23 cellular contexts compared by ENCODE assay signal in genomic region chr1:233359431-233359830, GRCh38. TPM values are rescaled to one million over a fixed set of nuclear protein-coding genes. Genes with fewer than 3 reads are reported as not detected.
A peak's percentile ranks its signal among the peaks of the same experiment; 100 is the strongest.
DNase-seq lines count a peak whose midpoint lies in the region; ATAC-seq and TF ChIP-seq lines count a peak whose summit lies in the region.
"Had no signal": no experiment of that assay in that cellular context is flagged by ENCODE, and none has a peak within 500 bp of the region (broad histone marks: within the 10 kb centered on the region; RNA-seq: fewer than 3 reads in every experiment).

No MANE protein-coding gene starts in this region.

- intact Hi-C loops in body of pancreas (cut with DNase I) = no loop called here

- TF ChIP-seq POLR2A in body of pancreas (IDR thresholded peaks at IDR 0.05) = no peak

- WGBS in body of pancreas, 2 donors = 18 to 20% methylated on average over 5 of the region's 5 CpGs

- ATAC-seq in body of pancreas = peak; percentile 95
- ATAC-seq in left lobe of liver = peak; percentile 95
- no peak for ATAC-seq in HG03139 (IDR thresholded peaks at IDR 0.05; ENCODE audit: unreplicated experiment)
- ATAC-seq in HG03439 (IDR thresholded peaks at IDR 0.05; ENCODE audit: unreplicated experiment) = no peak
- ATAC-seq: naive thymus-derived CD4-positive, alpha-beta T cell; stimulated activated naive CD8-positive, alpha-beta T cell treated with anti-CD3 and anti-CD28 coated beads, Interleukin-15, Interleukin-2, amounts not matched to agents 100 U/mL and 50 U/mL, for 24 hours had no signal

- H3K27ac ChIP-seq in body of pancreas (peak overlapping the region; percentile 50 to 77 (median 59)), WERI-Rb-1 (no peak overlapping the region)
- H3K27ac ChIP-seq: parathyroid adenoma, skin epidermis, tibial nerve had no signal

- DNase-seq in DMS53 treated with DMSO at 0.1 percent for 48 hours (lab: John Stamatoyannopoulos, UW; ENCODE audit: unreplicated experiment) = peak; percentile 74
- DNase-seq in body of pancreas = peak; percentile 82 to 89 (median 86)
- peak; percentile 90 for DNase-seq in left lobe of liver (ENCODE audit: low spot score)
- DNase-seq in renal cortical epithelial cell (ENCODE audit: low read depth) = peak; percentile 89
- DNase-seq in WERI-Rb-1 = no peak
- no peak for DNase-seq in activated T-cell treated with anti-CD3 and anti-CD28 coated beads for 4 hours
- DNase-seq: activated CD4-positive, alpha-beta T cell treated with anti-CD3 and anti-CD28 coated beads for 48 hours; activated naive CD8-positive, alpha-beta T cell treated with anti-CD3 and anti-CD28 coated beads, Interleukin-2, amount 10 ng/mL, durations not matched to agents 7 days and 5 days; CD8-positive, alpha-beta memory T cell; head of caudate nucleus; mammary epithelial cell; naive thymus-derived CD4-positive, alpha-beta T cell; NCI-H1436 treated with DMSO at 0.1 percent for 48 hours; NCI-H774; stimulated activated CD4-positive, alpha-beta T cell treated with anti-CD3 and anti-CD28 coated beads, Interleukin-2, amount 100 ng/mL, for 48 hours; stimulated activated naive CD8-positive, alpha-beta T cell treated with anti-CD3 and anti-CD28 coated beads, Interleukin-15, Interleukin-2, amounts not matched to agents 100 U/mL and 50 U/mL, for 24 hours; T-helper 1 cell had no signal

- H3K4me3 ChIP-seq in body of pancreas = no peak overlapping the region
- no peak overlapping the region for H3K4me3 ChIP-seq in WERI-Rb-1 (ENCODE audit: low read depth, low read length)
- H3K4me3 ChIP-seq: HAP-1, skin epidermis, tibial nerve had no signal

- H3K36me3 ChIP-seq in body of pancreas (replicated peaks in 1 of 2; ENCODE audit: insufficient read depth in 1 of 2, low read depth in 2 of 2) = peaks cover 0 to 4% of the 10 kb centered on the region in 2 donors
- H3K36me3 ChIP-seq in WERI-Rb-1 = peaks cover 8% of the 10 kb centered on the region
- H3K36me3 ChIP-seq: tibial nerve had no signal

- H3K27me3 ChIP-seq in body of pancreas (no peaks in the 10 kb centered on the region), WERI-Rb-1 (ENCODE audit: insufficient read depth, low read depth, severe bottlenecking) (no peaks in the 10 kb centered on the region)
- H3K27me3 ChIP-seq: tibial nerve had no signal

- peaks cover 73% of the 10 kb centered on the region for H3K4me1 ChIP-seq in body of pancreas
- H3K4me1 ChIP-seq: HAP-1, parathyroid adenoma, tibial nerve had no signal

- H3K9me3 ChIP-seq in body of pancreas = no peaks in the 10 kb centered on the region
- H3K9me3 ChIP-seq in WERI-Rb-1 (ENCODE audit: severe bottlenecking) = no peaks in the 10 kb centered on the region
- H3K9me3 ChIP-seq: HAP-1, tibial nerve had no signal

- TF ChIP-seq CTCF in body of pancreas (IDR thresholded peaks at IDR 0.05) (no peak), WERI-Rb-1 (IDR thresholded peaks at IDR 0.05; ENCODE audit: low read depth, low read length) (no peak)

RNA-seq across cellular contexts. Expression of gene MAP3K21, which starts 31.9 kb away (rescaled TPM):
- total RNA-seq in body of pancreas (10 to 100 TPM; 40.2 to 62.3 TPM), left lobe of liver (4.7 TPM), renal cortical epithelial cell (10.8 and 24.8 TPM in 2 replicates)

Comparison
In these comparisons a context has a peak if more than half of its experiments do, and no peak if none do; other contexts are left out.
1. DNase-seq: peak in DMS53 treated with DMSO at 0.1 percent for 48 hours (single experiment), body of pancreas (4 of 4), left lobe of liver (single experiment) and renal cortical epithelial cell (single experiment); none in WERI-Rb-1 (single experiment) and activated T-cell treated with anti-CD3 and anti-CD28 coated beads for 4 hours (single experiment).
2. ATAC-seq: peak in body of pancreas (single experiment) and left lobe of liver (single experiment); none in HG03139 (single experiment) and HG03439 (single experiment).